Comparison of ENCODE assay signal across 1 cellular context in genomic region chr16:30559690-30560089, GRCh38.
TF ChIP-seq lines count a peak whose summit lies in the region.

No MANE protein-coding gene starts in this region.

TF ChIP-seq in GM23338, 12 proteins besides CTCF, POLR2A, EP300 and RAD21 (continued from another document):
- no peak for TF ChIP-seq ZNF462 (CRISPR knock-in tag; IDR thresholded peaks at IDR 0.05)
- no peak for TF ChIP-seq EZH2phosphoT487 (IDR thresholded peaks at IDR 0.05; ENCODE audit: unreplicated experiment)
- TF ChIP-seq POLR2AphosphoS5 (IDR thresholded peaks at IDR 0.05; ENCODE audit: low read depth) = no peak
- TF ChIP-seq JUNB (IDR thresholded peaks at IDR 0.05; ENCODE audit: unreplicated experiment) = no peak
- TF ChIP-seq ZNF114 (CRISPR knock-in tag; IDR thresholded peaks at IDR 0.05) = no peak
TF ChIP-seq in GM23338: peak in this region for 0.
